9 cellular contexts compared by ENCODE assay signal in the genomic region with DNA sequence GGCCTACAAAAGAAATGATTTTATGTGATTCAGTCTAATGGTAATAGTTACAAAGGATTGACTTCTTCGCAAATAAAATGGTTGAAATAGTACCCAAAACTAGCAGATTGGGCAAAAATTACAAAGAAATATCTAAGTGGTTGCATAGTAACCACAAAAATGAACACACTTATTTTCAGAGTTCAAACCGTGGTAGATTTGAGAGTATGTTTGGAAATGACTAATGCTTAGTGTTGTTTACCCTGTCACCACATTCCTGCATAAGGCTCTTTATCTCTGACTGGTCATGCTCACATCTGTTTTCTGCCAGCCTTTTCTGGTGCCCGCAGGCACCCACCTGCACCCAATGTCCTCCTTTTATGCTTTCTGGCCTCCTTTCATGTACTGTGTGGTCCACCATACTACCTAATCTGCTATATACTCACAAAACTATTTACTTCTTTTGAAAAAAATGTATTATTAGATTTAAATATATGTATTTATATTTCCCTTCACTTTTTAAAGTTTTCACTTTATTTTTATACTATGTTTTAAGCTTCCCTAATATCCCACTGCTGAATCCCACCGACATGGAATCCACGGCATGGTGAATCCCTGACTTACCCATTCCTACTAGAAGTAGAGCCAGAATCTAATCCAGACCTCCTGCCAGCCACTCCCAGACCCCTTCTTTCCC. TPM values are rescaled to one million over a fixed set of nuclear protein-coding genes. Genes with fewer than 3 reads are reported as not detected.
DNase-seq lines count a peak whose midpoint lies in the region; ATAC-seq, FAIRE-seq and TF ChIP-seq lines count a peak whose summit lies in the region.
"Had no signal": no experiment of that assay in that cellular context is flagged by ENCODE, and none has a peak within 500 bp of the region (broad histone marks: within the 10 kb centered on the region; RNA-seq: fewer than 3 reads in every experiment).

No MANE protein-coding gene starts in this region.

- no peaks in the 10 kb centered on the region for H3K9me3 ChIP-seq in small intestine (ENCODE audit: control insufficient read depth, low read depth)
- H3K9me3 ChIP-seq in kidney (ENCODE audit: control insufficient read depth in 1 of 2, low read length in 2 of 2), result no peaks in the 10 kb centered on the region
- H3K9me3 ChIP-seq in stomach, result no peaks in the 10 kb centered on the region
- H3K9me3 ChIP-seq: thoracic aorta had no signal

- no peak for TF ChIP-seq EP300 in stomach (IDR thresholded peaks at IDR 0.05)

- no peaks in the 10 kb centered on the region for H3K4me1 ChIP-seq in small intestine (ENCODE audit: control insufficient read depth in 2 of 2, insufficient read depth in 1 of 2, low read depth in 1 of 2, low read length in 1 of 2)
- H3K4me1 ChIP-seq in kidney (ENCODE audit: control insufficient read depth in 1 of 2, insufficient read depth in 1 of 2, low read depth in 1 of 2, low read length in 2 of 2), result no peaks in the 10 kb centered on the region
- H3K4me1 ChIP-seq in stomach, result peaks cover 0 to 4% (median 0%) of the 10 kb centered on the region in 4 donors

- WGBS in small intestine, 3 donors, result 53 to 70% (median 68%) methylated on average over 5 of the region's 5 CpGs
- WGBS in stomach, 5 donors, result 55 to 66% (median 62%) methylated on average over 5 of the region's 5 CpGs

- H3K36me3 ChIP-seq in small intestine (ENCODE audit: control insufficient read depth in 2 of 2, insufficient read depth in 2 of 2, low read length in 2 of 2) (no peaks in the 10 kb centered on the region), kidney (ENCODE audit: control insufficient read depth in 1 of 2, insufficient read depth in 2 of 2, low read length in 2 of 2) (no peaks in the 10 kb centered on the region), stomach (no peaks in the 10 kb centered on the region)
- H3K36me3 ChIP-seq: thoracic aorta had no signal

- ATAC-seq in HG02884 (IDR thresholded peaks at IDR 0.05; ENCODE audit: unreplicated experiment), result peak; percentile 85

- no peak for TF ChIP-seq CTCF in kidney (IDR thresholded peaks at IDR 0.05; ENCODE audit: borderline replicate concordance, extremely low read depth, insufficient read depth)
- TF ChIP-seq CTCF in stomach (IDR thresholded peaks at IDR 0.05), result no peak

- no peaks in the 10 kb centered on the region for H3K27me3 ChIP-seq in small intestine (ENCODE audit: control insufficient read depth in 2 of 2, insufficient read depth in 2 of 2, low read length in 2 of 2)
- H3K27me3 ChIP-seq in stomach, result no peaks in the 10 kb centered on the region

- H3K9ac ChIP-seq in kidney (ENCODE audit: low read length in 2 of 2), result no peak overlapping the region

- DNase-seq in activated effector memory CD4-positive, alpha-beta T cell treated with anti-CD3 and anti-CD28 coated beads, Interleukin-2, amount 50 U/mL, for 16 hours, result peak; percentile 75
- DNase-seq in activated effector memory CD4-positive, alpha-beta T cell treated with Interleukin-2 at 50 U/mL for 16 hours, result no peak
- DNase-seq in OCI-M1 (lab: John Stamatoyannopoulos, UW) (peak; percentile 86), small intestine (peak; percentile 28), kidney (no peak), stomach (no peak)
- peak; percentile 71 for DNase-seq in central memory CD4-positive, alpha-beta T cell

- H3K4me3 ChIP-seq in small intestine (ENCODE audit: low read depth in 1 of 2, low read length in 2 of 2) (no peak overlapping the region), kidney (ENCODE audit: low read length in 2 of 2) (no peak overlapping the region), stomach (no peak overlapping the region)
- H3K4me3 ChIP-seq: thoracic aorta had no signal

- H3K27ac ChIP-seq in small intestine (ENCODE audit: low read depth in 1 of 2, low read length in 1 of 2) (peak overlapping the region in 1 of 2 donors; percentile 11), kidney (ENCODE audit: low read depth in 2 of 2, low read length in 2 of 2) (no peak overlapping the region), stomach (peak overlapping the region in 1 of 5 donors; percentile 27)
- H3K27ac ChIP-seq: thoracic aorta had no signal

- intact Hi-C loops in kidney (cut with DNase I) (no loop called here), stomach (cut with DNase I; ENCODE audit: low total_unique reads) (no loop called here)

- TF ChIP-seq POLR2A in stomach (IDR thresholded peaks at IDR 0.05), result no peak

- FAIRE-seq in small intestine (lab: Jason Lieb, UNC), result no peak
- no peak for FAIRE-seq in kidney (lab: Jason Lieb, UNC)

RNA-seq across cellular contexts. Expression of a gene that starts 30.3 kb away (rescaled TPM):
- polyA plus RNA-seq in small intestine (1 to 10 TPM; 1.6 to 6.8 (median 3.8) TPM), kidney (ENCODE audit: insufficient read depth, low read depth, low replicate concordance) (1.4 TPM), stomach (1 to 10 TPM; 2.8 to 5.3 (median 3.0) TPM)
- total RNA-seq in kidney (60.2 TPM), stomach (10 to 100 TPM in 4 of 5 donors, under 1 TPM in 1; 0.58 to 50.9 (median 25.4) TPM)

Comparison
In these comparisons a context has a peak if more than half of its experiments do, and no peak if none do; other contexts are left out.
1. DNase-seq: peak in activated effector memory CD4-positive, alpha-beta T cell treated with anti-CD3 and anti-CD28 coated beads, Interleukin-2, amount 50 U/mL, for 16 hours (single experiment), OCI-M1 (single experiment), central memory CD4-positive, alpha-beta T cell (single experiment) and small intestine (single experiment); none in activated effector memory CD4-positive, alpha-beta T cell treated with Interleukin-2 at 50 U/mL for 16 hours (single experiment), kidney (single experiment) and stomach (single experiment).